ENCODE assay signal across 2 cellular contexts in genomic region chr12:63802012-63802608, GRCh38.
TF ChIP-seq lines count a peak whose summit lies in the region.

No MANE protein-coding gene starts in this region.

TF ChIP-seq in H1, 55 proteins besides CTCF, POLR2A, EP300 and RAD21 (continued from another document):
- no peak for TF ChIP-seq ZNF274 (IDR thresholded peaks at IDR 0.05; ENCODE audit: borderline replicate concordance, extremely low read depth, low read length)
- TF ChIP-seq ASH2L (IDR thresholded peaks at IDR 0.05; ENCODE audit: low read length) = no peak
- no peak for TF ChIP-seq USF2 (IDR thresholded peaks at IDR 0.05; ENCODE audit: low read length)
TF ChIP-seq in H1: peak in this region for 0.

TF ChIP-seq in WTC11, 78 proteins besides CTCF, POLR2A, EP300 and RAD21:
- TF ChIP-seq, protein P1, sequence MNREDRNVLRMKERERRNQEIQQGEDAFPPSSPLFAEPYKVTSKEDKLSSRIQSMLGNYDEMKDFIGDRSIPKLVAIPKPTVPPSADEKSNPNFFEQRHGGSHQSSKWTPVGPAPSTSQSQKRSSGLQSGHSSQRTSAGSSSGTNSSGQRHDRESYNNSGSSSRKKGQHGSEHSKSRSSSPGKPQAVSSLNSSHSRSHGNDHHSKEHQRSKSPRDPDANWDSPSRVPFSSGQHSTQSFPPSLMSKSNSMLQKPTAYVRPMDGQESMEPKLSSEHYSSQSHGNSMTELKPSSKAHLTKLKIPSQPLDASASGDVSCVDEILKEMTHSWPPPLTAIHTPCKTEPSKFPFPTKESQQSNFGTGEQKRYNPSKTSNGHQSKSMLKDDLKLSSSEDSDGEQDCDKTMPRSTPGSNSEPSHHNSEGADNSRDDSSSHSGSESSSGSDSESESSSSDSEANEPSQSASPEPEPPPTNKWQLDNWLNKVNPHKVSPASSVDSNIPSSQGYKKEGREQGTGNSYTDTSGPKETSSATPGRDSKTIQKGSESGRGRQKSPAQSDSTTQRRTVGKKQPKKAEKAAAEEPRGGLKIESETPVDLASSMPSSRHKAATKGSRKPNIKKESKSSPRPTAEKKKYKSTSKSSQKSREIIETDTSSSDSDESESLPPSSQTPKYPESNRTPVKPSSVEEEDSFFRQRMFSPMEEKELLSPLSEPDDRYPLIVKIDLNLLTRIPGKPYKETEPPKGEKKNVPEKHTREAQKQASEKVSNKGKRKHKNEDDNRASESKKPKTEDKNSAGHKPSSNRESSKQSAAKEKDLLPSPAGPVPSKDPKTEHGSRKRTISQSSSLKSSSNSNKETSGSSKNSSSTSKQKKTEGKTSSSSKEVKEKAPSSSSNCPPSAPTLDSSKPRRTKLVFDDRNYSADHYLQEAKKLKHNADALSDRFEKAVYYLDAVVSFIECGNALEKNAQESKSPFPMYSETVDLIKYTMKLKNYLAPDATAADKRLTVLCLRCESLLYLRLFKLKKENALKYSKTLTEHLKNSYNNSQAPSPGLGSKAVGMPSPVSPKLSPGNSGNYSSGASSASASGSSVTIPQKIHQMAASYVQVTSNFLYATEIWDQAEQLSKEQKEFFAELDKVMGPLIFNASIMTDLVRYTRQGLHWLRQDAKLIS (CRISPR knock-in tag; IDR thresholded peaks at IDR 0.05; ENCODE audit: borderline replicate concordance) = no peak
- TF ChIP-seq GTF2I (CRISPR knock-in tag; conservative IDR thresholded peaks at IDR 0.05) (no peak), CDX4 (CRISPR knock-in tag; IDR thresholded peaks at IDR 0.05; ENCODE audit: borderline replicate concordance) (no peak), NR3C1 (CRISPR knock-in tag; conservative IDR thresholded peaks at IDR 0.05; ENCODE audit: low read depth) (no peak), MLX (CRISPR knock-in tag; IDR thresholded peaks at IDR 0.05) (no peak), SP1 (CRISPR knock-in tag; conservative IDR thresholded peaks at IDR 0.05) (no peak), MAX (CRISPR knock-in tag; IDR thresholded peaks at IDR 0.05) (no peak), OVOL2 (CRISPR knock-in tag; IDR thresholded peaks at IDR 0.05; ENCODE audit: borderline replicate concordance) (no peak), MXD4 (CRISPR knock-in tag; IDR thresholded peaks at IDR 0.05; ENCODE audit: borderline replicate concordance) (no peak), ESRRA (CRISPR knock-in tag; IDR thresholded peaks at IDR 0.05; ENCODE audit: borderline replicate concordance) (no peak), ZNF317 (CRISPR knock-in tag; IDR thresholded peaks at IDR 0.05; ENCODE audit: borderline replicate concordance, low read depth) (no peak), ZNF263 (CRISPR knock-in tag; IDR thresholded peaks at IDR 0.05; ENCODE audit: low read depth) (no peak), ATF2 (CRISPR knock-in tag; IDR thresholded peaks at IDR 0.05; ENCODE audit: borderline replicate concordance, low read depth) (no peak), IRF1 (CRISPR knock-in tag; IDR thresholded peaks at IDR 0.05) (no peak)
- TF ChIP-seq, protein P2, sequence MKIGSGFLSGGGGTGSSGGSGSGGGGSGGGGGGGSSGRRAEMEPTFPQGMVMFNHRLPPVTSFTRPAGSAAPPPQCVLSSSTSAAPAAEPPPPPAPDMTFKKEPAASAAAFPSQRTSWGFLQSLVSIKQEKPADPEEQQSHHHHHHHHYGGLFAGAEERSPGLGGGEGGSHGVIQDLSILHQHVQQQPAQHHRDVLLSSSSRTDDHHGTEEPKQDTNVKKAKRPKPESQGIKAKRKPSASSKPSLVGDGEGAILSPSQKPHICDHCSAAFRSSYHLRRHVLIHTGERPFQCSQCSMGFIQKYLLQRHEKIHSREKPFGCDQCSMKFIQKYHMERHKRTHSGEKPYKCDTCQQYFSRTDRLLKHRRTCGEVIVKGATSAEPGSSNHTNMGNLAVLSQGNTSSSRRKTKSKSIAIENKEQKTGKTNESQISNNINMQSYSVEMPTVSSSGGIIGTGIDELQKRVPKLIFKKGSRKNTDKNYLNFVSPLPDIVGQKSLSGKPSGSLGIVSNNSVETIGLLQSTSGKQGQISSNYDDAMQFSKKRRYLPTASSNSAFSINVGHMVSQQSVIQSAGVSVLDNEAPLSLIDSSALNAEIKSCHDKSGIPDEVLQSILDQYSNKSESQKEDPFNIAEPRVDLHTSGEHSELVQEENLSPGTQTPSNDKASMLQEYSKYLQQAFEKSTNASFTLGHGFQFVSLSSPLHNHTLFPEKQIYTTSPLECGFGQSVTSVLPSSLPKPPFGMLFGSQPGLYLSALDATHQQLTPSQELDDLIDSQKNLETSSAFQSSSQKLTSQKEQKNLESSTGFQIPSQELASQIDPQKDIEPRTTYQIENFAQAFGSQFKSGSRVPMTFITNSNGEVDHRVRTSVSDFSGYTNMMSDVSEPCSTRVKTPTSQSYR (CRISPR knock-in tag; IDR thresholded peaks at IDR 0.05) = no peak
